In the genomic region with DNA sequence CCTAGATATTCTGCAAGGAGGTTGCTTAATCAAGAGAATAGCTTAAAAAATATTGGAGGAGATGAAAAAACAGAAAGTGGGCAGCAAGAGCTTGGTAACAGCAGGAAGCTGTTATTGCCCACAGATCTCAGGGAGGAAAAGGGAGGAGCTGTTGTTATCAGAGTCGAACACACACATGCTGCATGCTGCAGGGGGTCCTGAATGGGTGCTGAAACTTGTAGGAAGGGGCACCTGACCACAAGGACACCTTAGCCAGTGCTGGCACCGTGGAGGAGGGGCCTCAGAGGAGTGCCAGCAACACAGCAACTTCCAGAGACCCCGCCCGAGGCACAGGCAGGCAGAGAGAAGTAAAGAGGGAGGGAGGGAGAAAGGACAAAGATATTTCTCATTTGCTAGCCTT, we compare ENCODE assay signal across 14 cellular contexts.
DNase-seq lines count a peak whose midpoint lies in the region; ATAC-seq and TF ChIP-seq lines count a peak whose summit lies in the region.
"Had no signal": no experiment of that assay in that cellular context is flagged by ENCODE, and none has a peak within 500 bp of the region (broad histone marks: within the 10 kb centered on the region; RNA-seq: fewer than 3 reads in every experiment).

No MANE protein-coding gene starts in this region.

- DNase-seq in activated CD4-positive, alpha-beta T cell treated with anti-CD3 and anti-CD28 coated beads, Interleukin-2, amount 10 ng/mL, durations not matched to agents 24 days and 14 days, result peak; percentile 60
- DNase-seq in activated CD4-positive, alpha-beta T cell treated with anti-CD3 and anti-CD28 coated beads, Interleukin-2, amount 50 U/mL, for 4 hours, result no peak
- DNase-seq in NCI-H146 treated with DMSO at 0.1 percent for 48 hours (lab: John Stamatoyannopoulos, UW; ENCODE audit: unreplicated experiment) (peak; percentile 66), GM20000 (ENCODE audit: low spot score) (no peak)
- no peak for DNase-seq in activated T-cell treated with anti-CD3 and anti-CD28 coated beads, Interleukin-2, amount 50 U/mL, for 4 hours
- DNase-seq in naive thymus-derived CD4-positive, alpha-beta T cell, result peak in 7 of 9 donors; percentile 19 to 53 (median 47)
- DNase-seq: dorsolateral prefrontal cortex, upper lobe of right lung had no signal

- H3K4me1 Mint-ChIP-seq in activated CD4-positive, alpha-beta T cell treated with anti-CD3 and anti-CD28 coated beads, Interleukin-2, amount 10 ng/mL, durations not matched to agents 24 days and 14 days, result peaks cover 17% of the 10 kb centered on the region
- H3K4me1 Mint-ChIP-seq in activated T-cell treated with anti-CD3 and anti-CD28 coated beads, Interleukin-2, amount 50 U/mL, for 4 hours (ENCODE audit: low read depth), result peaks cover 55% of the 10 kb centered on the region
- H3K4me1 Mint-ChIP-seq in naive thymus-derived CD4-positive, alpha-beta T cell, result peaks cover 19 to 85% (median 72%) of the 10 kb centered on the region in 7 donors
- H3K4me1 Mint-ChIP-seq: IgD-negative memory B cell, mesothelial cell of epicardium had no signal

- POLR2A ChIA-PET in naive thymus-derived CD4-positive, alpha-beta T cell (lab: Charles Lee), result interaction anchor here (0.7 to 8.6 kb wide), 15 partner anchors 12 to 161 kb away, joined by 3 to 81 read pairs (median 7); no protein-coding TSS in a partner anchor

- H3K36me3 Mint-ChIP-seq in activated CD4-positive, alpha-beta T cell treated with anti-CD3 and anti-CD28 coated beads, Interleukin-2, amount 10 ng/mL, durations not matched to agents 24 days and 14 days (ENCODE audit: low read depth), result no peaks in the 10 kb centered on the region
- no peaks in the 10 kb centered on the region for H3K36me3 Mint-ChIP-seq in activated T-cell treated with anti-CD3 and anti-CD28 coated beads, Interleukin-2, amount 50 U/mL, for 4 hours (ENCODE audit: insufficient read depth)
- peaks cover 1 to 11% (median 9%) of the 10 kb centered on the region in 5 donors for H3K36me3 Mint-ChIP-seq in naive thymus-derived CD4-positive, alpha-beta T cell
- H3K36me3 Mint-ChIP-seq: IgD-negative memory B cell, mesothelial cell of epicardium had no signal

- H3K27ac Mint-ChIP-seq in activated CD4-positive, alpha-beta T cell treated with anti-CD3 and anti-CD28 coated beads, Interleukin-2, amount 10 ng/mL, durations not matched to agents 24 days and 14 days, result peak overlapping the region; percentile 68
- H3K27ac Mint-ChIP-seq in naive thymus-derived CD4-positive, alpha-beta T cell, result peak overlapping the region; percentile 84 to 100 (median 98)
- H3K27ac Mint-ChIP-seq: mesothelial cell of epicardium had no signal

- peaks cover 0 to 71% of the 10 kb centered on the region in 2 donors for H3K4me1 ChIP-seq in naive thymus-derived CD4-positive, alpha-beta T cell (ENCODE audit: control insufficient read depth in 2 of 2, insufficient read depth in 2 of 2, low read length in 2 of 2)
- H3K4me1 ChIP-seq: ascending aorta, prostate gland, upper lobe of right lung had no signal

- CTCF ChIA-PET in naive thymus-derived CD4-positive, alpha-beta T cell (lab: Charles Lee), result interaction anchor here (1.1 to 3.6 kb wide), 9 partner anchors 14 to 310 kb away, joined by 3 to 25 read pairs (median 8); no protein-coding TSS in a partner anchor

- no peaks in the 10 kb centered on the region for H3K27me3 ChIP-seq in naive thymus-derived CD4-positive, alpha-beta T cell (ENCODE audit: control insufficient read depth in 2 of 2, insufficient read depth in 2 of 2, low read length in 2 of 2)
- H3K27me3 ChIP-seq: ascending aorta, dorsolateral prefrontal cortex, upper lobe of right lung had no signal

- TF ChIP-seq CTCF in GM20000 (IDR thresholded peaks at IDR 0.05; ENCODE audit: extremely low read depth, missing control alignments), result no peak

- peak overlapping the region; percentile 45 for H3K4me3 ChIP-seq in naive thymus-derived CD4-positive, alpha-beta T cell (ENCODE audit: low read length)
- H3K4me3 ChIP-seq: ascending aorta, dorsolateral prefrontal cortex, prostate gland, upper lobe of right lung had no signal

- peak overlapping the region; percentile 79 for H3K4me3 Mint-ChIP-seq in activated CD4-positive, alpha-beta T cell treated with anti-CD3 and anti-CD28 coated beads, Interleukin-2, amount 10 ng/mL, durations not matched to agents 24 days and 14 days
- peak overlapping the region; percentile 75 for H3K4me3 Mint-ChIP-seq in activated T-cell treated with anti-CD3 and anti-CD28 coated beads, Interleukin-2, amount 50 U/mL, for 4 hours
- peak overlapping the region; percentile 82 to 93 (median 87) for H3K4me3 Mint-ChIP-seq in naive thymus-derived CD4-positive, alpha-beta T cell
- H3K4me3 Mint-ChIP-seq: IgD-negative memory B cell, mesothelial cell of epicardium had no signal

- no peaks in the 10 kb centered on the region for H3K27me3 Mint-ChIP-seq in activated CD4-positive, alpha-beta T cell treated with anti-CD3 and anti-CD28 coated beads, Interleukin-2, amount 10 ng/mL, durations not matched to agents 24 days and 14 days
- no peaks in the 10 kb centered on the region for H3K27me3 Mint-ChIP-seq in activated T-cell treated with anti-CD3 and anti-CD28 coated beads, Interleukin-2, amount 50 U/mL, for 4 hours (ENCODE audit: low read depth)
- H3K27me3 Mint-ChIP-seq in naive thymus-derived CD4-positive, alpha-beta T cell, result no peaks in the 10 kb centered on the region
- H3K27me3 Mint-ChIP-seq: IgD-negative memory B cell had no signal

- H3K27ac ChIP-seq in naive thymus-derived CD4-positive, alpha-beta T cell (ENCODE audit: low read depth, low read length), result peak overlapping the region; percentile 77
- H3K27ac ChIP-seq: ascending aorta, dorsolateral prefrontal cortex, prostate gland, upper lobe of right lung had no signal

- no peaks in the 10 kb centered on the region for H3K9me3 ChIP-seq in naive thymus-derived CD4-positive, alpha-beta T cell (ENCODE audit: control insufficient read depth in 2 of 3, low read length in 3 of 3)
- H3K9me3 ChIP-seq: ascending aorta, prostate gland, upper lobe of right lung had no signal

- intact Hi-C loops in activated CD4-positive, alpha-beta T cell treated with anti-CD3 and anti-CD28 coated beads, Interleukin-2, amount 10 ng/mL, durations not matched to agents 24 days and 14 days (cut with micrococcal nuclease), result no loop called here
- intact Hi-C loops in naive thymus-derived CD4-positive, alpha-beta T cell (cut with micrococcal nuclease), result loop anchor here in 1 of 2 donors (1.0 to 5.0 kb wide), 7 partner anchors 9 to 101 kb away; no protein-coding TSS in a partner anchor

- peak; percentile 50 to 66 for ATAC-seq in activated T-cell treated with anti-CD3 and anti-CD28 coated beads, Interleukin-2, amount 50 U/mL, for 4 hours
- peak; percentile 79 for ATAC-seq in naive thymus-derived CD4-positive, alpha-beta T cell
- ATAC-seq in GM18858 (IDR thresholded peaks at IDR 0.05; ENCODE audit: unreplicated experiment) (no peak), GM21390 (IDR thresholded peaks at IDR 0.05; ENCODE audit: unreplicated experiment) (no peak)
- ATAC-seq: upper lobe of right lung had no signal

- no peaks in the 10 kb centered on the region for H3K9me3 Mint-ChIP-seq in activated CD4-positive, alpha-beta T cell treated with anti-CD3 and anti-CD28 coated beads, Interleukin-2, amount 10 ng/mL, durations not matched to agents 24 days and 14 days
- peaks cover 9% of the 10 kb centered on the region for H3K9me3 Mint-ChIP-seq in activated T-cell treated with anti-CD3 and anti-CD28 coated beads, Interleukin-2, amount 50 U/mL, for 4 hours
- peaks cover 0 to 16% (median 7%) of the 10 kb centered on the region in 11 donors for H3K9me3 Mint-ChIP-seq in naive thymus-derived CD4-positive, alpha-beta T cell
- H3K9me3 Mint-ChIP-seq: IgD-negative memory B cell, mesothelial cell of epicardium had no signal

- no peaks in the 10 kb centered on the region for H3K36me3 ChIP-seq in naive thymus-derived CD4-positive, alpha-beta T cell (ENCODE audit: control insufficient read depth in 2 of 3, insufficient read depth in 3 of 3, low read length in 3 of 3)
- H3K36me3 ChIP-seq: ascending aorta, prostate gland, upper lobe of right lung had no signal

Comparison
In these comparisons a context has a peak if more than half of its experiments do, and no peak if none do; other contexts are left out.
1. DNase-seq: peak in activated CD4-positive, alpha-beta T cell treated with anti-CD3 and anti-CD28 coated beads, Interleukin-2, amount 10 ng/mL, durations not matched to agents 24 days and 14 days (single experiment), NCI-H146 treated with DMSO at 0.1 percent for 48 hours (single experiment) and naive thymus-derived CD4-positive, alpha-beta T cell (7 of 9); none in activated CD4-positive, alpha-beta T cell treated with anti-CD3 and anti-CD28 coated beads, Interleukin-2, amount 50 U/mL, for 4 hours (0 of 2), activated T-cell treated with anti-CD3 and anti-CD28 coated beads, Interleukin-2, amount 50 U/mL, for 4 hours (single experiment) and GM20000 (single experiment).
2. ATAC-seq: peak in activated T-cell treated with anti-CD3 and anti-CD28 coated beads, Interleukin-2, amount 50 U/mL, for 4 hours (2 of 2) and naive thymus-derived CD4-positive, alpha-beta T cell (single experiment); none in GM18858 (single experiment) and GM21390 (single experiment).
3. Peak in every context shown above with its lines, with median percentiles within 50 percentile points of each other: H3K4me3 Mint-ChIP-seq.